Comparison of ENCODE assay signal across 15 cellular contexts in genomic region chr1:202987922-202988583, GRCh38. TPM values are rescaled to one million over a fixed set of nuclear protein-coding genes. Genes with fewer than 3 reads are reported as not detected.
"Had no signal": no experiment of that assay in that cellular context is flagged by ENCODE, and none has a peak within 500 bp of the region (broad histone marks: within the 10 kb centered on the region; RNA-seq: fewer than 3 reads in every experiment).

No MANE protein-coding gene starts in this region.

- H3K4me3 Mint-ChIP-seq: activated naive CD4-positive, alpha-beta T cell treated with anti-CD3 and anti-CD28 coated beads, Interleukin-2, amount 50 U/mL, for 24 hours; central memory CD8-positive, alpha-beta T cell; memory B cell; natural killer cell had no signal

- H3K27me3 ChIP-seq: body of pancreas had no signal

- H3K9me3 ChIP-seq: body of pancreas, left ventricle myocardium inferior, stomach, thoracic aorta had no signal

- DNase-seq: activated CD4-positive, alpha-beta T cell treated with anti-CD3 and anti-CD28 coated beads for 4 hours; activated CD8-positive, alpha-beta memory T cell treated with anti-CD3 and anti-CD28 coated beads for 24 hours; activated T-cell treated with anti-CD3 and anti-CD28 coated beads for 4 hours; body of pancreas; cortex of kidney; left ventricle myocardium inferior; natural killer cell; stimulated activated CD4-positive, alpha-beta T cell treated with anti-CD3 and anti-CD28 coated beads, Interleukin-4, amount 100 ng/mL, for 1 hour; stomach; T-helper 9 cell had no signal

- H3K4me3 ChIP-seq: body of pancreas, left ventricle myocardium inferior, stomach, thoracic aorta had no signal

- H3K9me3 Mint-ChIP-seq: activated naive CD4-positive, alpha-beta T cell treated with anti-CD3 and anti-CD28 coated beads, Interleukin-2, amount 50 U/mL, for 24 hours; central memory CD8-positive, alpha-beta T cell; memory B cell; natural killer cell had no signal

- H3K36me3 Mint-ChIP-seq: memory B cell, natural killer cell had no signal

- ATAC-seq: body of pancreas, natural killer cell had no signal

- H3K4me1 ChIP-seq: body of pancreas, left ventricle myocardium inferior, stomach had no signal

- H3K27ac ChIP-seq: body of pancreas, left ventricle myocardium inferior, stomach, thoracic aorta, VCaP had no signal

- H3K4me1 Mint-ChIP-seq: activated naive CD4-positive, alpha-beta T cell treated with anti-CD3 and anti-CD28 coated beads, Interleukin-2, amount 50 U/mL, for 24 hours; central memory CD8-positive, alpha-beta T cell; memory B cell; natural killer cell had no signal

- H3K27ac Mint-ChIP-seq: activated naive CD4-positive, alpha-beta T cell treated with anti-CD3 and anti-CD28 coated beads, Interleukin-2, amount 50 U/mL, for 24 hours; memory B cell; natural killer cell had no signal

- H3K36me3 ChIP-seq: left ventricle myocardium inferior, stomach, thoracic aorta had no signal

RNA-seq across cellular contexts. Expression of gene PPFIA4, which starts 38.2 kb away (rescaled TPM):
- total RNA-seq: body of pancreas had no signal
